In the genomic region with DNA sequence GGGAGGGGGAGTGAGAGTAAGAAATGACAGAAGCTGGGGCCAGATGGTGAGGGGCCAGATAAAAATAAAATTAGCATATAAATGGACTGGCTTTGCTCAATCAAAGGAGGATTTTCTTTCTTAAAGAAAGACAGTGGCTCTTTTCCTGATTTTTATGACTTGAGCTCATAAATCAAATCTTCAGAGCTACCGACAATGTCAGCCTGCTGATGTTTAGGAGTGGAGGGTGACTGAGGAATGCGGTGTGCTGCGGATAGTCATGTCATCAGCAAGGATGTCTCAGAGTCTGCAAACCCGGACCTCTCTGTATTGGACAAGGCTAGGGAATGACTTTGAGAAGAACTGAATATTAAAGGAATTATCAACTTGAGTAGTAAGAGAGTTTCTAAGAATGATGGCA, we compare ENCODE assay signal across 19 cellular contexts.
"Had no signal": no experiment of that assay in that cellular context is flagged by ENCODE, and none has a peak within 500 bp of the region (broad histone marks: within the 10 kb centered on the region; RNA-seq: fewer than 3 reads in every experiment).

No MANE protein-coding gene starts in this region.

- FAIRE-seq: bronchial epithelial cell, kidney had no signal

- H3K9me3 ChIP-seq: gastrocnemius medialis, right atrium auricular region, testis, transverse colon had no signal

- H3K36me3 ChIP-seq: gastrocnemius medialis, right atrium auricular region, transverse colon had no signal

- ATAC-seq: activated CD4-positive, alpha-beta T cell treated with anti-CD3 and anti-CD28 coated beads for 36 hours; activated CD8-positive, alpha-beta memory T cell treated with anti-CD3 and anti-CD28 coated beads, Interleukin-2, amount 10 ng/mL, durations not matched to agents 7 days and 5 days; activated CD8-positive, alpha-beta T cell treated with anti-CD3 and anti-CD28 coated beads, Interleukin-2, amount 10 ng/mL, durations not matched to agents 7 days and 5 days; activated naive CD8-positive, alpha-beta T cell treated with anti-CD3 and anti-CD28 coated beads, Interleukin-2, amount 50 U/mL, for 24 hours; gastrocnemius medialis; left colon; naive thymus-derived CD4-positive, alpha-beta T cell; stimulated activated naive CD8-positive, alpha-beta T cell treated with anti-CD3 and anti-CD28 coated beads, Interleukin-15, Interleukin-2, amounts not matched to agents 100 U/mL and 50 U/mL, for 24 hours had no signal

- H3K4me3 ChIP-seq: gastrocnemius medialis, right atrium auricular region, testis, transverse colon had no signal

- DNase-seq: activated CD4-positive, alpha-beta T cell treated with anti-CD3 and anti-CD28 coated beads for 36 hours; activated CD4-positive, CD25-positive, alpha-beta regulatory T cell; activated CD8-positive, alpha-beta memory T cell treated with anti-CD3 and anti-CD28 coated beads, Interleukin-2, amount 10 ng/mL, durations not matched to agents 7 days and 5 days; activated CD8-positive, alpha-beta T cell treated with anti-CD3 and anti-CD28 coated beads, Interleukin-2, amount 10 ng/mL, durations not matched to agents 7 days and 5 days; activated naive CD8-positive, alpha-beta T cell treated with anti-CD3 and anti-CD28 coated beads, Interleukin-2, amount 50 U/mL, for 24 hours; activated T-cell treated with anti-CD3 and anti-CD28 coated beads, Interleukin-2, amount 50 U/mL, for 48 hours; gastrocnemius medialis; hippocampal formation; immature natural killer cell; kidney; left colon; midbrain; naive thymus-derived CD4-positive, alpha-beta T cell; stimulated activated CD4-positive, alpha-beta T cell treated with anti-CD3 and anti-CD28 coated beads, Interleukin-2, amount 100 ng/mL, for 48 hours; stimulated activated naive CD8-positive, alpha-beta T cell treated with anti-CD3 and anti-CD28 coated beads, Interleukin-15, Interleukin-2, amounts not matched to agents 100 U/mL and 50 U/mL, for 24 hours; testis; transverse colon had no signal

- H3K4me1 ChIP-seq: gastrocnemius medialis, right atrium auricular region, testis, transverse colon had no signal

- H3K27me3 ChIP-seq: gastrocnemius medialis, right atrium auricular region, testis, transverse colon had no signal

- H3K27ac ChIP-seq: gastrocnemius medialis, right atrium auricular region, testis, transverse colon had no signal
